ENCODE assay signal across 27 cellular contexts in genomic region chr18:45252474-45252873, GRCh38.
"Had no signal": no experiment of that assay in that cellular context is flagged by ENCODE, and none has a peak within 500 bp of the region (broad histone marks: within the 10 kb centered on the region; RNA-seq: fewer than 3 reads in every experiment).

No MANE protein-coding gene starts in this region.

- H3K27ac Mint-ChIP-seq: naive thymus-derived CD4-positive, alpha-beta T cell; neural progenitor cell; progenitor cell of endocrine pancreas; type B pancreatic cell had no signal

- FAIRE-seq: colon, kidney, small intestine had no signal

- H3K27ac ChIP-seq: dorsolateral prefrontal cortex, gastrocnemius medialis, left lung, neural progenitor cell, parathyroid adenoma, right lobe of liver, testis had no signal

- H3K27me3 Mint-ChIP-seq: type B pancreatic cell had no signal

- H3K79me2 ChIP-seq: parathyroid adenoma had no signal

- H3K27me3 ChIP-seq: dorsolateral prefrontal cortex, gastrocnemius medialis, left lung, neural progenitor cell, right lobe of liver, testis, tibial artery had no signal

- H3K36me3 Mint-ChIP-seq: naive thymus-derived CD4-positive, alpha-beta T cell; neural progenitor cell; type B pancreatic cell had no signal

- ATAC-seq: gastrocnemius medialis; left cardiac atrium; left lung; naive thymus-derived CD4-positive, alpha-beta T cell; right lobe of liver had no signal

- H2AFZ ChIP-seq: neural progenitor cell, parathyroid adenoma had no signal

- H3K4me1 ChIP-seq: parathyroid adenoma had no signal

- H3K9ac ChIP-seq: neural progenitor cell, parathyroid adenoma had no signal

- H3K4me3 ChIP-seq: dorsolateral prefrontal cortex, gastrocnemius medialis, left lung, neural progenitor cell, right lobe of liver, testis, tibial artery had no signal

- H3K4me3 Mint-ChIP-seq: naive thymus-derived CD4-positive, alpha-beta T cell; nephron; neural progenitor cell; type B pancreatic cell had no signal

- H3K9me3 ChIP-seq: gastrocnemius medialis, left lung, right lobe of liver, testis, tibial artery had no signal

- H3K4me2 ChIP-seq: neural progenitor cell had no signal

- DNase-seq: dorsolateral prefrontal cortex; effector CD4-positive, alpha-beta T cell; foreskin fibroblast; gastrocnemius medialis; head of caudate nucleus; kidney; left cardiac atrium; left lung; mesenchymal stem cell; midbrain; naive thymus-derived CD4-positive, alpha-beta T cell; right lobe of liver; small intestine; stimulated activated CD4-positive, alpha-beta T cell treated with anti-CD3 and anti-CD28 coated beads, Interleukin-12 subunit alpha, Interleukin-12 subunit beta, amount 100 ng/mL, for 4 hours; stimulated activated CD4-positive, alpha-beta T cell treated with anti-CD3 and anti-CD28 coated beads, Interleukin-1b, Interleukin-23, amount 100 ng/mL, for 48 hours; stimulated activated CD4-positive, alpha-beta T cell treated with anti-CD3 and anti-CD28 coated beads, Interleukin-4, amount 100 ng/mL, for 1 hour; stimulated activated CD8-positive, alpha-beta memory T cell treated with anti-CD3 and anti-CD28 coated beads, Interleukin-4, amount 100 ng/mL, for 48 hours; stimulated activated naive CD4-positive, alpha-beta T cell treated with Interleukin-2 at 50 U/mL for 16 hours; substantia nigra; testis; tibial artery had no signal

- H3K36me3 ChIP-seq: gastrocnemius medialis, left lung, neural progenitor cell, right lobe of liver, tibial artery had no signal

- H3K9me3 Mint-ChIP-seq: nephron, neural progenitor cell, type B pancreatic cell had no signal
